Comparison of ENCODE assay signal across 1 cellular context in genomic region chr5:124720589-124720988, GRCh38.
TF ChIP-seq lines count a peak whose summit lies in the region.

No MANE protein-coding gene starts in this region.

TF ChIP-seq in HEK293, 187 proteins besides CTCF, POLR2A, EP300 and RAD21 (continued from another document):
- TF ChIP-seq YY1 (tag by site-specific recombination; IDR thresholded peaks at IDR 0.05) (0 out of 2 replicates have a peak, but pooled peaks have one; percentile 7), ZNF473 (tag by site-specific recombination; IDR thresholded peaks at IDR 0.05) (no peak)
TF ChIP-seq in HEK293: peak in this region for 16.
